ENCODE assay signal across 9 cellular contexts in the genomic region with DNA sequence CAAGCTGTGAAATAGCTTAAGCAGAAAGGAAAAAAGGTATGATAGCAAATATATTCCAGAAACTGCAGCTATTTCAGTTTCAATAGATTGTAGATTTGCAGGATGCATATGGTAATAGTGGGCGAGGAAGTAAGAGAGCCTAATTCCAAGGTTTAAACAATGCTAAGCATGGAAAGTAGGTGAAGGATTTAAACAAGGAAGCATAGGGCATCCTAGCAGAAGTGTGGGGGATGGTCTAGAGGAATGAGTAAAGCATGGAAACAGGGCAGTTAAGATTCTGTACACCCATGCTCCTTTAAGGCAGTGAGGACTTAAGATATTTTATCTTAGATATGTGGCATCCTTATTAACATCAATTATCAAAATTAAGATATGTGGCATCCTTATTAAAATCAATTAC. TPM values are rescaled to one million over a fixed set of nuclear protein-coding genes. Genes with fewer than 3 reads are reported as not detected.
DNase-seq lines count a peak whose midpoint lies in the region; ATAC-seq, FAIRE-seq and TF ChIP-seq lines count a peak whose summit lies in the region.
"Had no signal": no experiment of that assay in that cellular context is flagged by ENCODE, and none has a peak within 500 bp of the region (broad histone marks: within the 10 kb centered on the region; RNA-seq: fewer than 3 reads in every experiment).

No MANE protein-coding gene starts in this region.

- WGBS in A549 (ENCODE audit: missing lambda C conversion rate), result 83% methylated on average over 1 of the region's 1 CpG
- 63% methylated on average over 1 of the region's 1 CpG for WGBS in HepG2 (ENCODE audit: low lambda C conversion rate)

- H3K27me3 Mint-ChIP-seq in activated naive CD8-positive, alpha-beta T cell treated with anti-CD3 and anti-CD28 coated beads, Interleukin-2, amount 10 ng/mL, durations not matched to agents 7 days and 5 days, result no peaks in the 10 kb centered on the region

- no peak for DNase-seq in A549 (ENCODE audit: low read depth in 1 of 2, low spot score in 1 of 2)
- DNase-seq in H7, result no peak
- DNase-seq in activated naive CD8-positive, alpha-beta T cell treated with anti-CD3 and anti-CD28 coated beads, Interleukin-2, amount 10 ng/mL, durations not matched to agents 7 days and 5 days, result no peak
- no peak for DNase-seq in HepG2 (ENCODE audit: low spot score)
- no peak for DNase-seq in GDM1 (lab: John Stamatoyannopoulos, UW)
- no peak for DNase-seq in amniotic stem cell (lab: John Stamatoyannopoulos, UW)
- DNase-seq in posterior cingulate gyrus, result no peak
- no peak for DNase-seq in stimulated activated CD4-positive, alpha-beta T cell treated with anti-CD3 and anti-CD28 coated beads, Interleukin-1b, Interleukin-23, amount 100 ng/mL, for 48 hours

- POLR2A ChIA-PET in A549 (lab: Yijun Ruan, JAX) (interaction anchor here (1.1 kb wide), 1 partner anchor 356 kb away, joined by 3 read pairs; no protein-coding TSS in a partner anchor), HepG2 (lab: Yijun Ruan, JAX) (no interaction called here)
- POLR2A ChIA-PET in activated naive CD8-positive, alpha-beta T cell treated with anti-CD3 and anti-CD28 coated beads, Interleukin-2, amount 10 ng/mL, durations not matched to agents 7 days and 5 days (lab: Charles Lee), result interaction anchor here (1.0 to 1.5 kb wide), 5 partner anchors 9 to 356 kb away, joined by 4 to 7 read pairs (median 4); no protein-coding TSS in a partner anchor

- no peak for TF ChIP-seq EP300 in A549 (IDR thresholded peaks at IDR 0.05)
- TF ChIP-seq EP300 in HepG2 (IDR thresholded peaks at IDR 0.05; ENCODE audit: low read depth in 2 of 2, low read length in 2 of 2), result no peak
- TF ChIP-seq EP300 in HepG2 (CRISPR knock-in tag; IDR thresholded peaks at IDR 0.05; ENCODE audit: borderline replicate concordance), result no peak

- H3K36me3 Mint-ChIP-seq in activated naive CD8-positive, alpha-beta T cell treated with anti-CD3 and anti-CD28 coated beads, Interleukin-2, amount 10 ng/mL, durations not matched to agents 7 days and 5 days, result peaks cover 46% of the 10 kb centered on the region

- no TSS peak for BruUV-seq in HepG2 (replicated peaks; lab: Mats Ljungman, UMichigan)

- peaks cover 51% of the 10 kb centered on the region for H3K4me1 Mint-ChIP-seq in activated naive CD8-positive, alpha-beta T cell treated with anti-CD3 and anti-CD28 coated beads, Interleukin-2, amount 10 ng/mL, durations not matched to agents 7 days and 5 days

- H3K4me3 Mint-ChIP-seq in activated naive CD8-positive, alpha-beta T cell treated with anti-CD3 and anti-CD28 coated beads, Interleukin-2, amount 10 ng/mL, durations not matched to agents 7 days and 5 days, result peak overlapping the region; percentile 96

- H3K79me2 ChIP-seq in HepG2 (ENCODE audit: insufficient read depth, low read length), result peaks cover 70% of the 10 kb centered on the region

- no peaks in the 10 kb centered on the region for H3K9me3 Mint-ChIP-seq in activated naive CD8-positive, alpha-beta T cell treated with anti-CD3 and anti-CD28 coated beads, Interleukin-2, amount 10 ng/mL, durations not matched to agents 7 days and 5 days

- TF ChIP-seq CTCF in A549 (IDR thresholded peaks at IDR 0.05) (no peak), HepG2 (CRISPR knock-in tag; IDR thresholded peaks at IDR 0.05) (no peak)

- H3K27ac Mint-ChIP-seq in activated naive CD8-positive, alpha-beta T cell treated with anti-CD3 and anti-CD28 coated beads, Interleukin-2, amount 10 ng/mL, durations not matched to agents 7 days and 5 days, result peak overlapping the region; percentile 71

- H3K4me1 ChIP-seq in A549 (peaks cover 56% of the 10 kb centered on the region), HepG2 (ENCODE audit: insufficient read depth, low read length) (peaks cover 64% of the 10 kb centered on the region)

- FAIRE-seq in A549 (lab: Jason Lieb, UNC), result no peak
- no peak for FAIRE-seq in HepG2 (lab: Jason Lieb, UNC)
- FAIRE-seq: colon had no signal

- no peaks in the 10 kb centered on the region for H3K9me3 ChIP-seq in A549
- no peaks in the 10 kb centered on the region for H3K9me3 ChIP-seq in HepG2 (ENCODE audit: low read length)

- CTCF ChIA-PET in A549 (lab: Yijun Ruan, JAX), result interaction anchor here (0.8 kb wide), 2 partner anchors 69 to 282 kb away, joined by 3 read pairs; no protein-coding TSS in a partner anchor
- CTCF ChIA-PET in HepG2 (lab: Yijun Ruan, JAX; ENCODE audit: low intra/inter-chr PET ratio, low total read pairs), result no interaction called here

- TF ChIP-seq RAD21 in A549 (conservative IDR thresholded peaks at IDR 0.05 in 1 of 2, IDR thresholded peaks at IDR 0.05 in 1 of 2) (no peak), HepG2 (CRISPR knock-in tag; IDR thresholded peaks at IDR 0.05) (no peak)

- in situ Hi-C loops in HepG2 (cut with HindIII; ENCODE audit: extremely low pct_ligation_motif_present, low pct_unique_long_range_greater_than_20kb), result loop anchor here (10.0 kb wide), 1 partner anchor 370 kb away; no protein-coding TSS in a partner anchor

- TF ChIP-seq POLR2A in A549 (IDR thresholded peaks at IDR 0.05; ENCODE audit: low read length) (no peak), HepG2 (IDR thresholded peaks at IDR 0.05; ENCODE audit: insufficient read depth in 1 of 2, low read depth in 2 of 2, low read length in 2 of 2) (no peak)

- no peak overlapping the region for H2AFZ ChIP-seq in HepG2 (ENCODE audit: low read length)

- H4K20me1 ChIP-seq in HepG2 (ENCODE audit: insufficient read depth, low read length), result peaks cover 40% of the 10 kb centered on the region

- H3K36me3 ChIP-seq in H7 (replicated peaks; ENCODE audit: control insufficient read depth, insufficient read depth, low read length), result peaks cover 10% of the 10 kb centered on the region
- peaks cover 0 to 7% of the 10 kb centered on the region in 2 experiments; a peak in 4 of 5 replicates for H3K36me3 ChIP-seq in HepG2 (replicated peaks in 1 of 2; ENCODE audit: control insufficient read depth in 1 of 2, insufficient read depth in 2 of 2, low read length in 2 of 2)

- no peak overlapping the region for H3K27ac ChIP-seq in A549
- no peak overlapping the region for H3K27ac ChIP-seq in HepG2 (ENCODE audit: extremely low read length, insufficient read depth, low read length)

- peak overlapping the region; percentile 40 for H3K9ac ChIP-seq in HepG2 (ENCODE audit: insufficient read depth, low read depth, low read length)

- ATAC-seq in A549 (no peak), HepG2 (no peak)
- ATAC-seq in activated naive CD8-positive, alpha-beta T cell treated with anti-CD3 and anti-CD28 coated beads, Interleukin-2, amount 10 ng/mL, durations not matched to agents 7 days and 5 days (ENCODE audit: low read depth), result no peak

- peak overlapping the region; percentile 83 for H3K4me2 ChIP-seq in A549
- peak overlapping the region; percentile 77 for H3K4me2 ChIP-seq in HepG2 (ENCODE audit: low read depth, low read length)

- intact Hi-C loops in HepG2 (cut with micrococcal nuclease; ENCODE audit: unreplicated experiment) (no loop called here), posterior cingulate gyrus (cut with DNase I) (loop anchor here (10.0 kb wide), 2 partner anchors 360 to 560 kb away; partner anchors contain the start of gene EDEM3)

- H3K27me3 ChIP-seq in H7 (ENCODE audit: control insufficient read depth, insufficient read depth, low read length), result no peaks in the 10 kb centered on the region
- H3K27me3 ChIP-seq in HepG2 (ENCODE audit: control insufficient read depth in 1 of 2, insufficient read depth in 2 of 2, low read length in 2 of 2), result no peaks in the 10 kb centered on the region

- H3K4me3 ChIP-seq in A549 (peak overlapping the region; percentile 89), H7 (ENCODE audit: insufficient read depth, low read depth, low read length) (peak overlapping the region; percentile 99), HepG2 (replicated peaks in 1 of 3; ENCODE audit: insufficient read depth in 1 of 3, low read depth in 2 of 3, low read length in 3 of 3) (peak overlapping the region; percentile 47 to 84 (median 83); a peak in 5 of 6 replicates)

TF ChIP-seq in A549, 52 proteins besides CTCF, POLR2A, EP300 and RAD21 (continues in another document):
- TF ChIP-seq NPAS2 (CRISPR knock-in tag; IDR thresholded peaks at IDR 0.05; ENCODE audit: borderline replicate concordance) (no peak), FOXS1 (CRISPR knock-in tag; IDR thresholded peaks at IDR 0.05) (no peak)

TF ChIP-seq in HepG2, 621 proteins besides CTCF, POLR2A, EP300 and RAD21 (continues in another document):
- TF ChIP-seq HOXA9 (CRISPR knock-in tag; IDR thresholded peaks at IDR 0.05; ENCODE audit: borderline replicate concordance), result no peak

RNA-seq across cellular contexts. Expression of gene IVNS1ABP, which starts 2.6 kb away (rescaled TPM):
- polyA plus RNA-seq in A549 (2011; rRNA removed) (62.9 and 71.4 TPM in 2 replicates), A549 (2017; fragmentation: RNase III; extraction: RNeasy Plus Mini Kit Qiagen cat#74134 plus additional on column Dnase treatment) (63.9 to 81.0 TPM (median 72.0 TPM) in 3 replicates), HepG2 (2011; rRNA removed) (38.2 and 49.1 TPM in 2 replicates)
- 17.8 and 18.4 TPM in 2 replicates for polyA plus RNA-seq in A549 (2012; cell fraction: cytosol; rRNA removed)
- 33.4 and 56.9 TPM in 2 replicates for polyA plus RNA-seq in A549 (2012; cell fraction: nucleus; rRNA removed)
- 49.4 and 52.8 TPM in 2 replicates for polyA minus RNA-seq in A549 (2011; rRNA and poly(A)+ RNA removed)
- 208 and 240 TPM in 2 replicates for total RNA-seq in H7 (2014; rRNA removed; shearing (Covaris generic))
- 100 to 1,000 TPM; 261 to 265 TPM for total RNA-seq in activated naive CD8-positive, alpha-beta T cell treated with anti-CD3 and anti-CD28 coated beads, Interleukin-2, amount 10 ng/mL, durations not matched to agents 7 days and 5 days
- 41.6 and 51.7 TPM in 2 replicates for total RNA-seq in HepG2 (2016; rRNA removed; fragmentation: Illumina TruSeq; extraction: Trizol)
- 9.0 and 9.3 TPM in 2 replicates for total RNA-seq in HepG2 (2016; cell fraction: cytosol; rRNA removed; fragmentation: Illumina TruSeq; extraction: Trizol; ENCODE audit: low read depth)
- total RNA-seq in HepG2 (2016; cell fraction: insoluble cytoplasmic fraction; rRNA removed; fragmentation: Illumina TruSeq; extraction: Trizol), result 41.9 and 52.5 TPM in 2 replicates
- total RNA-seq in HepG2 (2016; cell fraction: membrane; rRNA removed; fragmentation: Illumina TruSeq; extraction: Trizol), result 19.8 and 21.2 TPM in 2 replicates
- total RNA-seq in HepG2 (2016; cell fraction: nucleus; rRNA removed; fragmentation: Illumina TruSeq; extraction: Trizol), result 119 and 126 TPM in 2 replicates
- polyA plus RNA-seq in HepG2 (2011; cell fraction: cytosol; rRNA removed), result 11.5 and 17.3 TPM in 2 replicates
- 83.0 and 93.5 TPM in 2 replicates for polyA plus RNA-seq in HepG2 (2011; cell fraction: nucleus; rRNA removed)
- 40.9 and 57.2 TPM in 2 replicates for polyA plus RNA-seq in HepG2 (2012)
- polyA plus RNA-seq in HepG2 (2016; cell fraction: cytosol; fragmentation: Illumina TruSeq; extraction: Trizol; ENCODE audit: low read depth), result 2.8 and 3.5 TPM in 2 replicates
- 38.7 and 40.0 TPM in 2 replicates for polyA plus RNA-seq in HepG2 (2016; cell fraction: insoluble cytoplasmic fraction; fragmentation: Illumina TruSeq; extraction: Trizol; ENCODE audit: low read depth)
- 9.3 and 11.3 TPM in 2 replicates for polyA plus RNA-seq in HepG2 (2016; cell fraction: membrane; fragmentation: Illumina TruSeq; extraction: Trizol; ENCODE audit: low read depth)
- polyA plus RNA-seq in HepG2 (2016; cell fraction: nucleus; fragmentation: Illumina TruSeq; extraction: Trizol; ENCODE audit: insufficient read depth, low read depth), result 65.5 and 70.1 TPM in 2 replicates
- 35.4 and 52.1 TPM in 2 replicates for polyA minus RNA-seq in HepG2 (2011; rRNA and poly(A)+ RNA removed; ENCODE audit: low replicate concordance)
- 15.7 and 16.1 TPM in 2 replicates for polyA minus RNA-seq in HepG2 (2011; cell fraction: cytosol; rRNA and poly(A)+ RNA removed)
- 378 and 394 TPM in 2 replicates for polyA minus RNA-seq in HepG2 (2011; cell fraction: nucleus; rRNA and poly(A)+ RNA removed)
